Comparison of ENCODE assay signal across 23 cellular contexts in genomic region chr22:44042822-44043221, GRCh38. TPM values are rescaled to one million over a fixed set of nuclear protein-coding genes. Genes with fewer than 3 reads are reported as not detected.
A peak's percentile ranks its signal among the peaks of the same experiment; 100 is the strongest.
DNase-seq lines count a peak whose midpoint lies in the region; ATAC-seq and TF ChIP-seq lines count a peak whose summit lies in the region.
"Had no signal": no experiment of that assay in that cellular context is flagged by ENCODE, and none has a peak within 500 bp of the region (broad histone marks: within the 10 kb centered on the region; RNA-seq: fewer than 3 reads in every experiment).

No MANE protein-coding gene starts in this region.

- no peaks in the 10 kb centered on the region for H3K9me3 Mint-ChIP-seq in activated naive CD8-positive, alpha-beta T cell treated with anti-CD3 and anti-CD28 coated beads, Interleukin-2, amount 50 U/mL, for 24 hours
- H3K9me3 Mint-ChIP-seq: activated CD4-positive, alpha-beta T cell treated with anti-CD3 and anti-CD28 coated beads, Interleukin-2, amount 10 ng/mL, durations not matched to agents 7 days and 5 days; GM23338; stimulated activated naive CD8-positive, alpha-beta T cell treated with anti-CD3 and anti-CD28 coated beads, Interleukin-15, Interleukin-2, amounts not matched to agents 100 ng/mL and 50 ng/mL, for 24 hours; T-helper 2 cell treated with Interferon-gamma antibody and Interleukin-4, amounts not matched to agents 5 μg/mL and 100 μg/mL, for 36 hours had no signal

- in situ Hi-C loops in GM23248 (cut with MboI): no loop called here

- H3K9ac ChIP-seq in GM23248: no peak overlapping the region
- peak overlapping the region; percentile 60 for H3K9ac ChIP-seq in mesenchymal stem cell (ENCODE audit: low read length)
- H3K9ac ChIP-seq: KMS-11 had no signal

- intact Hi-C loops in OCI-LY7 (cut with micrococcal nuclease; ENCODE audit: unreplicated experiment): no loop called here

- TF ChIP-seq POLR2A in erythroblast (IDR thresholded peaks at IDR 0.05; ENCODE audit: low read length): no peak

- DNase-seq in AG04450 (ENCODE audit: low read depth, low spot score) (peak; percentile 23), GM23248 (peak; percentile 34), erythroblast (lab: John Stamatoyannopoulos, UW) (peak; percentile 35 to 72), mesenchymal stem cell (no peak), OCI-LY7 (ENCODE audit: low spot score) (no peak)
- DNase-seq in activated CD4-positive, CD25-positive, alpha-beta regulatory T cell (lab: John Stamatoyannopoulos, UW): no peak
- no peak for DNase-seq in activated naive CD8-positive, alpha-beta T cell treated with anti-CD3 and anti-CD28 coated beads, Interleukin-2, amount 50 U/mL, for 24 hours
- DNase-seq: activated CD4-positive, alpha-beta T cell treated with anti-CD3 and anti-CD28 coated beads, Interleukin-2, amount 10 ng/mL, durations not matched to agents 7 days and 5 days; activated T-cell treated with anti-CD3 and anti-CD28 coated beads, Interleukin-2, amount 50 U/mL, for 48 hours; BE2C; DMS79; foreskin keratinocyte; MM.1S; NCI-H1417; NCI-H446; NCI-H82 had no signal

- no peak overlapping the region for H2BK12ac ChIP-seq in mesenchymal stem cell (ENCODE audit: low read length in 2 of 2)

- ATAC-seq in GM19324 (IDR thresholded peaks at IDR 0.05; ENCODE audit: low FRiP score, unreplicated experiment): no peak
- no peak for ATAC-seq in activated naive CD8-positive, alpha-beta T cell treated with anti-CD3 and anti-CD28 coated beads, Interleukin-2, amount 50 U/mL, for 24 hours
- ATAC-seq: foreskin keratinocyte, GM23338 had no signal

- H4K91ac ChIP-seq in mesenchymal stem cell (ENCODE audit: low read length): no peak overlapping the region

- H3K4me1 Mint-ChIP-seq in activated naive CD8-positive, alpha-beta T cell treated with anti-CD3 and anti-CD28 coated beads, Interleukin-2, amount 50 U/mL, for 24 hours: peaks cover 32% of the 10 kb centered on the region
- H3K4me1 Mint-ChIP-seq: GM23338 had no signal

- H3K18ac ChIP-seq in mesenchymal stem cell (ENCODE audit: low read depth in 1 of 2, low read length in 2 of 2): no peak overlapping the region

- no peak overlapping the region for H2BK5ac ChIP-seq in mesenchymal stem cell (ENCODE audit: low read depth, low read length, poor library complexity, severe bottlenecking)

- H2BK15ac ChIP-seq in mesenchymal stem cell (ENCODE audit: low read depth, poor library complexity, severe bottlenecking): no peak overlapping the region

- WGBS in GM23248 (ENCODE audit: low coverage in 1 of 2, low lambda C conversion rate in 2 of 2, missing lambda C conversion rate in 2 of 2), 2 experiments: 22 to 26% methylated on average over 7 of the region's 7 CpGs
- 83% methylated on average over 7 of the region's 7 CpGs for WGBS in mesenchymal stem cell

- H3K4me3 ChIP-seq in AG04450 (ENCODE audit: low read depth, low read length) (no peak overlapping the region), GM23248 (no peak overlapping the region), mesenchymal stem cell (ENCODE audit: insufficient read depth in 1 of 2, low read depth in 1 of 2, low read length in 2 of 2) (no peak overlapping the region), OCI-LY7 (ENCODE audit: low read depth, low read length, poor library complexity, severe bottlenecking) (no peak overlapping the region)
- H3K4me3 ChIP-seq: GM23338, vagina had no signal

- peaks cover 3% of the 10 kb centered on the region for H3K36me3 Mint-ChIP-seq in activated naive CD8-positive, alpha-beta T cell treated with anti-CD3 and anti-CD28 coated beads, Interleukin-2, amount 50 U/mL, for 24 hours (ENCODE audit: low read depth)

- BruUV-seq in OCI-LY7 (replicated peaks; lab: Mats Ljungman, UMichigan): no TSS peak

- H3K27ac ChIP-seq in AG04450 (ENCODE audit: low read depth, low read length) (no peak overlapping the region), GM23248 (peak overlapping the region; percentile 31), mesenchymal stem cell (ENCODE audit: low read length, poor library complexity, severe bottlenecking) (no peak overlapping the region), OCI-LY7 (ENCODE audit: low read depth, low read length, poor library complexity, severe bottlenecking) (no peak overlapping the region)
- H3K27ac ChIP-seq: foreskin keratinocyte, KMS-11, vagina had no signal

- H3F3A ChIP-seq in GM23248 (ENCODE audit: insufficient read depth): peaks cover 21% of the 10 kb centered on the region

- H2AFZ ChIP-seq in GM23248: no peak overlapping the region
- no peak overlapping the region for H2AFZ ChIP-seq in mesenchymal stem cell (ENCODE audit: low read depth, low read length)
- H2AFZ ChIP-seq in OCI-LY7 (ENCODE audit: low read length): no peak overlapping the region
- H2AFZ ChIP-seq: GM23338 had no signal

- H3K9me2 ChIP-seq in GM23248 (ENCODE audit: insufficient read depth) (no peaks in the 10 kb centered on the region), OCI-LY7 (ENCODE audit: insufficient read depth, low read length) (no peaks in the 10 kb centered on the region)

- H3K27ac Mint-ChIP-seq in activated naive CD8-positive, alpha-beta T cell treated with anti-CD3 and anti-CD28 coated beads, Interleukin-2, amount 50 U/mL, for 24 hours: no peak overlapping the region
- H3K27ac Mint-ChIP-seq: activated CD4-positive, alpha-beta T cell treated with anti-CD3 and anti-CD28 coated beads, Interleukin-2, amount 10 ng/mL, durations not matched to agents 7 days and 5 days; GM23338; stimulated activated naive CD8-positive, alpha-beta T cell treated with anti-CD3 and anti-CD28 coated beads, Interleukin-15, Interleukin-2, amounts not matched to agents 100 ng/mL and 50 ng/mL, for 24 hours; T-helper 2 cell treated with Interferon-gamma antibody and Interleukin-4, amounts not matched to agents 5 μg/mL and 100 μg/mL, for 36 hours had no signal

- POLR2A ChIA-PET in AG04450 (lab: Yijun Ruan, JAX) (interaction anchor here (0.5 kb wide), 1 partner anchor 623 kb away, joined by 9 read pairs; no protein-coding TSS in a partner anchor), OCI-LY7 (lab: Charles Lee) (no interaction called here)

- TF ChIP-seq CTCF in AG04450 (IDR thresholded peaks at IDR 0.05; ENCODE audit: low read depth, low read length): no peak
- TF ChIP-seq CTCF in OCI-LY7 (conservative IDR thresholded peaks at IDR 0.05; ENCODE audit: low read length): no peak

- H2AK5ac ChIP-seq in mesenchymal stem cell (ENCODE audit: low read length, severe bottlenecking): no peak overlapping the region

- H3K79me2 ChIP-seq in GM23248 (ENCODE audit: insufficient read depth) (peaks cover 95% of the 10 kb centered on the region), OCI-LY7 (ENCODE audit: insufficient read depth, low read depth, low read length) (no peaks in the 10 kb centered on the region)

- no peak overlapping the region for H2BK120ac ChIP-seq in mesenchymal stem cell (ENCODE audit: low read depth, low read length)

- H3K27me3 ChIP-seq in AG04450 (ENCODE audit: control insufficient read depth, insufficient read depth, low read length) (no peaks in the 10 kb centered on the region), GM23248 (replicated peaks; ENCODE audit: insufficient read depth) (no peaks in the 10 kb centered on the region), mesenchymal stem cell (ENCODE audit: control insufficient read depth in 1 of 2, insufficient read depth in 1 of 2, low read length in 2 of 2) (peaks cover 0 to 5% of the 10 kb centered on the region in 2 experiments)
- H3K27me3 ChIP-seq: BE2C, foreskin keratinocyte, vagina had no signal

- H3K36me3 ChIP-seq in GM23248 (ENCODE audit: low read depth): no peaks in the 10 kb centered on the region
- no peaks in the 10 kb centered on the region for H3K36me3 ChIP-seq in mesenchymal stem cell (ENCODE audit: control insufficient read depth in 1 of 2, insufficient read depth in 2 of 2, low read depth in 1 of 2, low read length in 2 of 2)
- no peaks in the 10 kb centered on the region for H3K36me3 ChIP-seq in OCI-LY7 (ENCODE audit: insufficient read depth, low read length)
- H3K36me3 ChIP-seq: BE2C, vagina had no signal

- H3K23ac ChIP-seq in mesenchymal stem cell (ENCODE audit: low read length in 2 of 2): no peak overlapping the region

- peaks cover 4% of the 10 kb centered on the region for H3K27me3 Mint-ChIP-seq in activated naive CD8-positive, alpha-beta T cell treated with anti-CD3 and anti-CD28 coated beads, Interleukin-2, amount 50 U/mL, for 24 hours
- H3K27me3 Mint-ChIP-seq: activated CD4-positive, alpha-beta T cell treated with anti-CD3 and anti-CD28 coated beads, Interleukin-2, amount 10 ng/mL, durations not matched to agents 7 days and 5 days had no signal

- H3K4me3 Mint-ChIP-seq in activated naive CD8-positive, alpha-beta T cell treated with anti-CD3 and anti-CD28 coated beads, Interleukin-2, amount 50 U/mL, for 24 hours: no peak overlapping the region
- H3K4me3 Mint-ChIP-seq: activated CD4-positive, alpha-beta T cell treated with anti-CD3 and anti-CD28 coated beads, Interleukin-2, amount 10 ng/mL, durations not matched to agents 7 days and 5 days; brain; GM23338; stimulated activated naive CD8-positive, alpha-beta T cell treated with anti-CD3 and anti-CD28 coated beads, Interleukin-15, Interleukin-2, amounts not matched to agents 100 ng/mL and 50 ng/mL, for 24 hours; T-helper 2 cell treated with Interferon-gamma antibody and Interleukin-4, amounts not matched to agents 5 μg/mL and 100 μg/mL, for 36 hours had no signal

- peaks cover 2% of the 10 kb centered on the region for H3K79me1 ChIP-seq in mesenchymal stem cell (replicated peaks; ENCODE audit: low read length, poor library complexity, severe bottlenecking)

- H4K20me1 ChIP-seq in GM23248 (ENCODE audit: insufficient read depth) (peaks cover 8% of the 10 kb centered on the region; the same call in 1 of the 2 replicates), OCI-LY7 (ENCODE audit: insufficient read depth, low read length) (no peaks in the 10 kb centered on the region)

- H3K4ac ChIP-seq in mesenchymal stem cell (ENCODE audit: low read depth in 1 of 2, low read length in 2 of 2): no peak overlapping the region

- no peak overlapping the region for H4K8ac ChIP-seq in mesenchymal stem cell (ENCODE audit: low read length)

- CTCF ChIA-PET in AG04450 (lab: Charles Lee): interaction anchor here (1.8 kb wide), 1 partner anchor 39 kb away, joined by 5 read pairs; no protein-coding TSS in a partner anchor
- CTCF ChIA-PET in OCI-LY7 (lab: Charles Lee; ENCODE audit: unreplicated experiment): no interaction called here

- H3K14ac ChIP-seq in mesenchymal stem cell (ENCODE audit: low read length in 2 of 2): no peak overlapping the region

- peaks cover 19% of the 10 kb centered on the region for H3K4me1 ChIP-seq in GM23248 (ENCODE audit: insufficient read depth)
- H3K4me1 ChIP-seq in mesenchymal stem cell (ENCODE audit: control insufficient read depth, insufficient read depth, low read depth, low read length): peaks cover 6% of the 10 kb centered on the region
- no peaks in the 10 kb centered on the region for H3K4me1 ChIP-seq in OCI-LY7 (ENCODE audit: insufficient read depth, low read length, poor library complexity, severe bottlenecking)

- H3K9me3 ChIP-seq in AG04450 (ENCODE audit: control insufficient read depth, insufficient read depth, low read length): peaks cover 3% of the 10 kb centered on the region
- no peaks in the 10 kb centered on the region for H3K9me3 ChIP-seq in GM23248 (ENCODE audit: low read depth)
- no peaks in the 10 kb centered on the region for H3K9me3 ChIP-seq in mesenchymal stem cell (ENCODE audit: control insufficient read depth, low read length)
- no peaks in the 10 kb centered on the region for H3K9me3 ChIP-seq in OCI-LY7 (ENCODE audit: low read length)
- H3K9me3 ChIP-seq: BE2C, vagina had no signal

- H3K4me2 ChIP-seq in GM23248 (ENCODE audit: unreplicated experiment) (no peak overlapping the region), mesenchymal stem cell (ENCODE audit: low read length, poor library complexity, severe bottlenecking) (no peak overlapping the region), OCI-LY7 (ENCODE audit: low read length) (no peak overlapping the region; the same call in 1 of the 2 replicates)
- H3K4me2 ChIP-seq: GM23338, KMS-11 had no signal

RNA-seq across cellular contexts. Expression of gene PARVB, which starts 18.7 kb away (rescaled TPM):
- polyA plus RNA-seq in AG04450 (2011; rRNA removed): 49.5 and 56.1 TPM in 2 replicates
- polyA minus RNA-seq in AG04450 (2011; rRNA and poly(A)+ RNA removed): 24.5 and 33.9 TPM in 2 replicates
- 141 and 143 TPM in 2 replicates for total RNA-seq in GM23248 (2014; rRNA removed; shearing (Covaris generic))
- 52.6 and 53.2 TPM in 2 replicates for polyA plus RNA-seq in GM23248 (2016; fragmentation: Nextera tagmentation; extraction: Ambion mirVana)
- polyA plus RNA-seq in mesenchymal stem cell (2013, experiment 1 of 2): 14.6 TPM
- polyA plus RNA-seq in mesenchymal stem cell (2013, experiment 2 of 2): 13.4 TPM
- total RNA-seq in OCI-LY7 (2014; rRNA removed; shearing (Covaris generic)): 0.05 TPM in 1 of 2 replicates, not detected in the other
- total RNA-seq in OCI-LY7 (2022): 0.34 and 0.42 TPM in 2 replicates

Comparison
In these comparisons a context has a peak if more than half of its experiments do, and no peak if none do; other contexts are left out.
1. DNase-seq: peak in AG04450 (single experiment), GM23248 (single experiment) and erythroblast (2 of 2); none in mesenchymal stem cell (single experiment), activated CD4-positive, CD25-positive, alpha-beta regulatory T cell (0 of 4), OCI-LY7 (single experiment) and activated naive CD8-positive, alpha-beta T cell treated with anti-CD3 and anti-CD28 coated beads, Interleukin-2, amount 50 U/mL, for 24 hours (single experiment).
2. RNA of gene PARVB, which starts 18.7 kb away (total RNA-seq): 141 to 143 TPM in GM23248; 0.05 to 0.42 TPM in OCI-LY7; every median in the first group is over 10 times any median in the second.